ENCODE assay signal across 8 cellular contexts in the genomic region with DNA sequence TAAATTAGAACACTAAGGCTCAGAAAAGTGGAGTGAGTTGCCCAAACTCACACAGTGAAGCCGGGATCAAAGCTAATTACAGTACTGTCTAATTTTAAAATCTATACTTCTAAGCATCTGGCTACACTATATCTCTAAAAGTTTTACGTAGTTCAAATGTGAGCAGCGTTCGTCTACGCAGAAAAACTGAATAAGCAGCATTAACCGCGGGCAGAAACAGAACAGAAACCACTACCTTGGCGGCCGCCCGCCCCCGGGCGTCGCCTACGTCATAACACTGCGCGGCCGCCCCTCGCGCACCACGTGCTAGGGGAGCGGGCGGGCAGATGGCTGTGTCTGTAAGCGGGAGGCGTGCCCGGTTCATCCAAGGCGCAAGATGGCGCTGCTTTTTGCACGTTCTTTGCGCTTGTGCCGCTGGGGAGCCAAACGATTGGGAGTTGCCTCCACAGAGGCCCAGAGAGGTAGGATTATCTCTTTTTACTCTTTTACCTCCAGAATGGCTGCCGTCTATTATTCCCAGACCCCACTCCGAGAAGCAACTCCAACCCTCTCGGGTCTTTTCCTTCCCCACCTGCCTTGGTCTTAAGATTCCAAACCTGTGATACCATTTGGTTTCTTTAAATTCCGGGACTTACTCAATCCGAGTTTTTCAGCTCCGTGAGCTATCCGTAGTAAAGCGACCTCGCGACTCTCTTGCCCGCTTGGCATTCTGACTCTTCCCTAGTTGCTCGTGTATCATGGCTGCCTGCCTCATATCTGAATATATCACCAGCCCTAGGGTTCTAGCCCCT. TPM values are rescaled to one million over a fixed set of nuclear protein-coding genes. Genes with fewer than 3 reads are reported as not detected.
DNase-seq lines count a peak whose midpoint lies in the region; ATAC-seq and TF ChIP-seq lines count a peak whose summit lies in the region.

TSS of gene SPRYD4 (plus strand) at position 363 of the 791 bp plus-strand sequence. CDS start at position 377, 14 bp downstream.

- H3K9ac ChIP-seq in HUES6 (ENCODE audit: low read length) (peak within 1 kb of the TSS; percentile 95), NT2/D1 (ENCODE audit: insufficient read length, low read depth) (peak within 1 kb of the TSS; percentile 89)

- peaks cover 18% of the 10 kb centered on the region for H3K36me3 Mint-ChIP-seq in Calu3 (ENCODE audit: insufficient read depth, unreplicated experiment)

- peak within 1 kb of the TSS; percentile 89 for H3K4me3 Mint-ChIP-seq in Calu3 (ENCODE audit: low read depth, unreplicated experiment)

- peak; percentile 89 for ATAC-seq in GM21423 (IDR thresholded peaks at IDR 0.05; ENCODE audit: unreplicated experiment)
- peak; percentile 98 for ATAC-seq in mucosa of descending colon

- no peak for TF ChIP-seq CTCF in Calu3 (IDR thresholded peaks at IDR 0.05; ENCODE audit: unreplicated experiment)
- peak; percentile 31 for TF ChIP-seq CTCF in mucosa of descending colon (IDR thresholded peaks at IDR 0.05)

- H3K9me3 Mint-ChIP-seq in Calu3 (ENCODE audit: low read depth, unreplicated experiment) = no peaks in the 10 kb centered on the region

- BruUV-seq in Calu3 (replicated peaks; lab: Mats Ljungman, UMichigan) = TSS peak; percentile 45

- peaks cover 9% of the 10 kb centered on the region for H3K4me1 Mint-ChIP-seq in Calu3 (ENCODE audit: low read depth, unreplicated experiment)

- CTCF ChIA-PET in Calu3 (lab: Charles Lee) = interaction anchor here (0.5 to 1.0 kb wide), 2 partner anchors 14 to 191 kb away, joined by 3 to 6 read pairs; no protein-coding TSS in a partner anchor

- intact Hi-C loops in Calu3 (cut with micrococcal nuclease; ENCODE audit: unreplicated experiment) (loop anchor here (10.0 kb wide), 2 partner anchors 104 to 344 kb away; partner anchors contain the start of genes APOF, ESYT1 and STAT2), mucosa of descending colon (cut with DNase I, micrococcal nuclease) (no loop called here)

- peak; percentile 96 for DNase-seq in Calu3
- peak; percentile 90 for DNase-seq in NT2/D1 (ENCODE audit: low read depth, low spot score)
- DNase-seq in activated CD8-positive, alpha-beta memory T cell treated with anti-CD3 and anti-CD28 coated beads, Interleukin-2, amount 50 U/mL, for 4 hours = peak; percentile 94
- peak; percentile 88 for DNase-seq in epidermal melanocyte (ENCODE audit: insufficient read length, low spot score)
- peak; percentile 95 to 96 (median 95) for DNase-seq in mucosa of descending colon
- DNase-seq in stimulated activated CD8-positive, alpha-beta memory T cell treated with anti-CD3 and anti-CD28 coated beads, Interleukin-4, amount 100 ng/mL, for 1 hour (ENCODE audit: low read depth in 2 of 2, low spot score in 1 of 2) = peak; percentile 85 to 87

- H3K27ac Mint-ChIP-seq in Calu3 (ENCODE audit: unreplicated experiment) = peak within 1 kb of the TSS; percentile 96

- H3K4me1 ChIP-seq in HUES6 (ENCODE audit: control insufficient read depth, insufficient read depth, low read length) (peaks cover 7% of the 10 kb centered on the region; the same call in 1 of the 2 replicates), NT2/D1 (ENCODE audit: insufficient read depth, insufficient read length) (no peaks in the 10 kb centered on the region), mucosa of descending colon (ENCODE audit: low read depth) (peaks cover 9% of the 10 kb centered on the region)

- no peaks in the 10 kb centered on the region for H3K27me3 Mint-ChIP-seq in Calu3 (ENCODE audit: unreplicated experiment)

- H3K9me3 ChIP-seq in HUES6 (ENCODE audit: control insufficient read depth, insufficient read depth, low read depth, low read length) (no peaks in the 10 kb centered on the region), NT2/D1 (ENCODE audit: insufficient read depth, low read length) (no peaks in the 10 kb centered on the region), mucosa of descending colon (no peaks in the 10 kb centered on the region)

- peak within 1 kb of the TSS; percentile 83 for H3K27ac ChIP-seq in HUES6 (ENCODE audit: low read depth, low read length)

- H3K27me3 ChIP-seq in HUES6 (ENCODE audit: control insufficient read depth, insufficient read depth, low read length) (no peaks in the 10 kb centered on the region), NT2/D1 (ENCODE audit: insufficient read depth, insufficient read length) (no peaks in the 10 kb centered on the region)

- H3K36me3 ChIP-seq in HUES6 (ENCODE audit: control insufficient read depth, insufficient read depth, low read length) (peaks cover 35% of the 10 kb centered on the region), NT2/D1 (ENCODE audit: insufficient read depth, insufficient read length, low read length) (peaks cover 43% of the 10 kb centered on the region), mucosa of descending colon (ENCODE audit: low read depth) (no peaks in the 10 kb centered on the region)

- H3K4me3 ChIP-seq in HUES6 (ENCODE audit: low read depth, low read length) = peak within 1 kb of the TSS; percentile 87
- peak within 1 kb of the TSS; percentile 82 for H3K4me3 ChIP-seq in NT2/D1 (ENCODE audit: insufficient read length, low read depth)
- H3K4me3 ChIP-seq in mucosa of descending colon = peak within 1 kb of the TSS; percentile 72

RNA-seq across cellular contexts. Expression of gene SPRYD4, which starts in this region (rescaled TPM):
- total RNA-seq in Calu3 (2022) (6.1 and 6.6 TPM in 2 replicates), mucosa of descending colon (1 to 10 TPM; 4.3 to 5.2 (median 4.9) TPM)

Comparison
In these comparisons a context has a peak if more than half of its experiments do, and no peak if none do; other contexts are left out.
1. Peak in every context shown above with its lines: DNase-seq, ATAC-seq, H3K4me3 ChIP-seq and H3K27ac ChIP-seq.